Comparison of ENCODE assay signal across 9 cellular contexts in the genomic region with DNA sequence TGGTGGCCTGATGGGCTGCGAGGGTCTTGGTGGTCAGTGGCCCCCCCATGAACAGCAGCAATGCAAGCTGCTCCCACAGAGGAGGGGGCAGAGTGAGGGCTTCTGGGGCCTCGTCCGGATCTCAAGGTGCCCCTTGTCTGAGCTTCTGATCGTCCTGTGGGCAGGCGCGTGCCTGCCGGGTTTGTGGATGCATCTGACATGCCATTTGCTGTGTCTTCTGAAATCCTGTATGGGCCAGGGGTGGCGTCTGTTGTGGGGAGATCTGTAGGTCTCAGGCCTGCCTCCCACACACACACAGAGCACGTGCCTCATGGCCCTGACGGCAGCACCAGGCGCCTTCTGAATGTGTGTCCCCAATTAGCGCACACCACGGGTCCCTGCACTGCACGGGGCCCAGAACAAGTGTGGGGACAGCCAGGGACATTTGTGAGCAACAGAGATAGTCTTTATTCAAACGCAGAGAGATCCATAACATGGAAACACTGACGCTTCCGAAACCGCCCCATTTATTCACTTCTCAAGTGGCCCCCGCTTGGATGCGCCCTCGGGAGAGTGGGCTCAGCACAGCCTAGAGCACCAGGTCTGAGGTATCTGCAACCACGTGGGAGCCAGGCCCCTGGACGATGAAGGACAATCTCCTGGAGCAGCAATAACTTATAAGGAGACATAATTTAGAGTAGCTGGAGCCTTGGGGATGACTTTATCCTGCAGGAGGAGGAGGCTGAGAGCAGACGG. TPM values are rescaled to one million over a fixed set of nuclear protein-coding genes. Genes with fewer than 3 reads are reported as not detected.
A peak's percentile ranks its signal among the peaks of the same experiment; 100 is the strongest.
DNase-seq lines count a peak whose midpoint lies in the region; ATAC-seq and TF ChIP-seq lines count a peak whose summit lies in the region.
"Had no signal": no experiment of that assay in that cellular context is flagged by ENCODE, and none has a peak within 500 bp of the region (broad histone marks: within the 10 kb centered on the region; RNA-seq: fewer than 3 reads in every experiment).

No MANE protein-coding gene starts in this region.

- H3K4me3 Mint-ChIP-seq in activated CD8-positive, alpha-beta memory T cell treated with anti-CD3 and anti-CD28 coated beads, Interleukin-2, amount 10 ng/mL, durations not matched to agents 7 days and 5 days = peak overlapping the region; percentile 80
- H3K4me3 Mint-ChIP-seq in stimulated activated naive CD8-positive, alpha-beta T cell treated with anti-CD3 and anti-CD28 coated beads, Interleukin-15, amount 100 ng/mL, for 72 hours = peak overlapping the region; percentile 81 to 92

- POLR2A ChIA-PET in Panc1 (lab: Charles Lee) = no interaction called here

- H3K27me3 Mint-ChIP-seq in activated CD8-positive, alpha-beta memory T cell treated with anti-CD3 and anti-CD28 coated beads, Interleukin-2, amount 10 ng/mL, durations not matched to agents 7 days and 5 days = peaks cover 18% of the 10 kb centered on the region
- H3K27me3 Mint-ChIP-seq in stimulated activated naive CD8-positive, alpha-beta T cell treated with anti-CD3 and anti-CD28 coated beads, Interleukin-15, amount 100 ng/mL, for 72 hours = peaks cover 28% of the 10 kb centered on the region

- no peak for ATAC-seq in activated CD8-positive, alpha-beta memory T cell treated with anti-CD3 and anti-CD28 coated beads, Interleukin-2, amount 10 ng/mL, durations not matched to agents 7 days and 5 days
- ATAC-seq in Panc1 (peak; percentile 3; the same call in 1 of the 2 replicates), HG02678 (IDR thresholded peaks at IDR 0.05; ENCODE audit: unreplicated experiment) (no peak), HG03354 (IDR thresholded peaks at IDR 0.05; ENCODE audit: poor library complexity, severe bottlenecking, unreplicated experiment) (no peak)
- ATAC-seq in stimulated activated naive CD8-positive, alpha-beta T cell treated with anti-CD3 and anti-CD28 coated beads, Interleukin-15, amount 100 ng/mL, for 72 hours = peak; percentile 1

- H3K27me3 ChIP-seq in Panc1 (ENCODE audit: control insufficient read depth, insufficient read depth, low read length) = no peaks in the 10 kb centered on the region

- no TSS peak for BruUV-seq in Panc1 (replicated peaks; lab: Mats Ljungman, UMichigan)

- no peaks in the 10 kb centered on the region for H3K9me3 Mint-ChIP-seq in activated CD8-positive, alpha-beta memory T cell treated with anti-CD3 and anti-CD28 coated beads, Interleukin-2, amount 10 ng/mL, durations not matched to agents 7 days and 5 days (ENCODE audit: low read depth)
- no peaks in the 10 kb centered on the region for H3K9me3 Mint-ChIP-seq in stimulated activated naive CD8-positive, alpha-beta T cell treated with anti-CD3 and anti-CD28 coated beads, Interleukin-15, amount 100 ng/mL, for 72 hours

- H3K4me1 Mint-ChIP-seq in activated CD8-positive, alpha-beta memory T cell treated with anti-CD3 and anti-CD28 coated beads, Interleukin-2, amount 10 ng/mL, durations not matched to agents 7 days and 5 days = peaks cover 21% of the 10 kb centered on the region
- H3K4me1 Mint-ChIP-seq in stimulated activated naive CD8-positive, alpha-beta T cell treated with anti-CD3 and anti-CD28 coated beads, Interleukin-15, amount 100 ng/mL, for 72 hours = peaks cover 53% of the 10 kb centered on the region

- H3K4me1 ChIP-seq in Panc1 (ENCODE audit: control insufficient read depth, insufficient read depth, low read length) = peaks cover 6% of the 10 kb centered on the region; the same call in 1 of the 2 replicates

- TF ChIP-seq CTCF in Panc1 (IDR thresholded peaks at IDR 0.05) = no peak
- TF ChIP-seq CTCF in fibroblast of mammary gland (conservative IDR thresholded peaks at IDR 0.05; ENCODE audit: control insufficient read depth, insufficient read depth, low read depth, low read length) = no peak

- H3K4me3 ChIP-seq in Panc1 (ENCODE audit: low read depth in 2 of 2, low read length in 2 of 2) (peak overlapping the region; percentile 64 to 68), fibroblast of mammary gland (ENCODE audit: control insufficient read depth, low read depth, low read length) (no peak overlapping the region)

- H3K36me3 Mint-ChIP-seq in activated CD8-positive, alpha-beta memory T cell treated with anti-CD3 and anti-CD28 coated beads, Interleukin-2, amount 10 ng/mL, durations not matched to agents 7 days and 5 days = peaks cover 2% of the 10 kb centered on the region

- no peak overlapping the region for H3K27ac ChIP-seq in Panc1 (ENCODE audit: low read length)

- H3K9me3 ChIP-seq in Panc1 (ENCODE audit: control insufficient read depth, insufficient read depth, low read depth, low read length) = no peaks in the 10 kb centered on the region

- peak overlapping the region; percentile 89 for H3K27ac Mint-ChIP-seq in activated CD8-positive, alpha-beta memory T cell treated with anti-CD3 and anti-CD28 coated beads, Interleukin-2, amount 10 ng/mL, durations not matched to agents 7 days and 5 days
- peak overlapping the region; percentile 27 to 92 for H3K27ac Mint-ChIP-seq in stimulated activated naive CD8-positive, alpha-beta T cell treated with anti-CD3 and anti-CD28 coated beads, Interleukin-15, amount 100 ng/mL, for 72 hours

- DNase-seq in activated CD8-positive, alpha-beta memory T cell treated with anti-CD3 and anti-CD28 coated beads, Interleukin-2, amount 10 ng/mL, durations not matched to agents 7 days and 5 days = no peak
- no peak for DNase-seq in activated CD8-positive, alpha-beta memory T cell treated with anti-CD3 and anti-CD28 coated beads, Interleukin-2, amount 50 U/mL, for 48 hours
- DNase-seq in Panc1 (ENCODE audit: low read depth, low spot score) = no peak
- DNase-seq in fibroblast of mammary gland (ENCODE audit: low read depth) = peak; percentile 54
- no peak for DNase-seq in stimulated activated naive CD8-positive, alpha-beta T cell treated with anti-CD3 and anti-CD28 coated beads, Interleukin-15, amount 100 ng/mL, for 72 hours
- DNase-seq in activated CD4-positive, CD25-positive, alpha-beta regulatory T cell treated with anti-CD3 and anti-CD28 coated beads, Interleukin-2, amount 50 U/mL, for 72 hours = no peak

- H3K36me3 ChIP-seq in Panc1 (ENCODE audit: control insufficient read depth, insufficient read depth, low read length) = no peaks in the 10 kb centered on the region

- intact Hi-C loops in Panc1 (cut with micrococcal nuclease; ENCODE audit: unreplicated experiment) = no loop called here

- in situ Hi-C loops in Panc1 (cut with HindIII; ENCODE audit: low pct_unique_long_range_greater_than_20kb, low sequenced_read_pairs) = no loop called here

- CTCF ChIA-PET in activated CD8-positive, alpha-beta memory T cell treated with anti-CD3 and anti-CD28 coated beads, Interleukin-2, amount 10 ng/mL, durations not matched to agents 7 days and 5 days (lab: Charles Lee) = interaction anchor here (0.9 to 4.8 kb wide), 21 partner anchors 13 to 186 kb away, joined by 3 to 60 read pairs (median 6); partner anchors contain the start of genes MAEA and UVSSA
- CTCF ChIA-PET in Panc1 (lab: Charles Lee) = interaction anchor here (0.9 kb wide), 1 partner anchor 120 kb away, joined by 3 read pairs; no protein-coding TSS in a partner anchor

RNA-seq across cellular contexts. Expression of gene SPON2, which starts 5.7 kb away (rescaled TPM):
- total RNA-seq in activated CD8-positive, alpha-beta memory T cell treated with anti-CD3 and anti-CD28 coated beads, Interleukin-2, amount 10 ng/mL, durations not matched to agents 7 days and 5 days = 10 to 100 TPM; 11.7 to 28.0 TPM
- 1.8 TPM for total RNA-seq in Panc1 (2021; ENCODE audit: unreplicated experiment)
- polyA plus RNA-seq in Panc1 (2012; ENCODE audit: insufficient read length) = 2.6 TPM
- total RNA-seq: endothelial cell of umbilical vein had no signal

RNA-seq across cellular contexts. Expression of gene RNF212, which starts 53.3 kb away (rescaled TPM):
- total RNA-seq in activated CD8-positive, alpha-beta memory T cell treated with anti-CD3 and anti-CD28 coated beads, Interleukin-2, amount 10 ng/mL, durations not matched to agents 7 days and 5 days = 1 to 10 TPM; 1.2 to 3.2 TPM
- total RNA-seq in Panc1 (2021; ENCODE audit: unreplicated experiment) = not detected
- not detected for polyA plus RNA-seq in Panc1 (2012; ENCODE audit: insufficient read length)

Comparison
In these comparisons a context has a peak if more than half of its experiments do, and no peak if none do; other contexts are left out.
1. ATAC-seq: peak in Panc1 (single experiment) and stimulated activated naive CD8-positive, alpha-beta T cell treated with anti-CD3 and anti-CD28 coated beads, Interleukin-15, amount 100 ng/mL, for 72 hours (single experiment); none in activated CD8-positive, alpha-beta memory T cell treated with anti-CD3 and anti-CD28 coated beads, Interleukin-2, amount 10 ng/mL, durations not matched to agents 7 days and 5 days (single experiment), HG02678 (single experiment) and HG03354 (single experiment).